Comparison of ENCODE assay signal across 2 cellular contexts in genomic region chr15:41438745-41439144, GRCh38. TPM values are rescaled to one million over a fixed set of nuclear protein-coding genes. Genes with fewer than 3 reads are reported as not detected.
"Had no signal": no experiment of that assay in that cellular context is flagged by ENCODE, and none has a peak within 500 bp of the region (broad histone marks: within the 10 kb centered on the region; RNA-seq: fewer than 3 reads in every experiment).

No MANE protein-coding gene starts in this region.

RNA-seq across cellular contexts. Expression of gene ITPKA, which starts 54.9 kb away (rescaled TPM):
- total RNA-seq: sciatic nerve, vagina had no signal
